ENCODE assay signal across 8 cellular contexts in genomic region chr1:99970713-99971255, GRCh38. TPM values are rescaled to one million over a fixed set of nuclear protein-coding genes. Genes with fewer than 3 reads are reported as not detected.
A peak's percentile ranks its signal among the peaks of the same experiment; 100 is the strongest.
DNase-seq lines count a peak whose midpoint lies in the region; ATAC-seq and TF ChIP-seq lines count a peak whose summit lies in the region.

No MANE protein-coding gene starts in this region.

- H2BK15ac ChIP-seq in mesendoderm (replicated peaks; ENCODE audit: low read depth), result no peak overlapping the region

- peaks cover 2% of the 10 kb centered on the region for H3K79me2 ChIP-seq in mesendoderm (ENCODE audit: control insufficient read depth, insufficient read depth, low read length)

- H4K8ac ChIP-seq in mesendoderm (ENCODE audit: low read depth, low read length), result no peak overlapping the region

- no peak overlapping the region for H3K23ac ChIP-seq in mesendoderm (ENCODE audit: low read length)

- H2AK5ac ChIP-seq in mesendoderm (ENCODE audit: low read length), result no peak overlapping the region

- H3K27ac ChIP-seq in A673 (ENCODE audit: low read depth, low read length, poor library complexity, severe bottlenecking), result peak overlapping the region; percentile 82
- peak overlapping the region; percentile 7 for H3K27ac ChIP-seq in HUES48 (ENCODE audit: low read depth, low read length)
- no peak overlapping the region for H3K27ac ChIP-seq in mesendoderm (ENCODE audit: low read depth, low read length)

- peak overlapping the region; percentile 87 for H3K4me2 ChIP-seq in mesendoderm (ENCODE audit: low read length)

- peak overlapping the region; percentile 92 for H3K27ac Mint-ChIP-seq in MCF 10A (ENCODE audit: low read depth, unreplicated experiment)

- peaks cover 6% of the 10 kb centered on the region for H3K4me1 ChIP-seq in A673 (ENCODE audit: insufficient read depth, low read length, poor library complexity, severe bottlenecking)
- peaks cover 9% of the 10 kb centered on the region for H3K4me1 ChIP-seq in HUES48 (ENCODE audit: control insufficient read depth, insufficient read depth, low read length)
- H3K4me1 ChIP-seq in mesendoderm (ENCODE audit: control insufficient read depth, low read depth, low read length), result peaks cover 5% of the 10 kb centered on the region

- H3K79me1 ChIP-seq in mesendoderm (ENCODE audit: low read length), result peaks cover 2% of the 10 kb centered on the region

- no CpG with 5 or more reads among the region's 7 CpGs for WGBS in mesendoderm (ENCODE audit: extremely low coverage, insufficient coverage, low lambda C conversion rate)

- POLR2A ChIA-PET in A673 (lab: Charles Lee; ENCODE audit: low non-redundant PET) (no interaction called here), MCF 10A (lab: Yijun Ruan, JAX) (interaction anchor here (0.6 to 2.5 kb wide), 21 partner anchors 9 to 980 kb away, joined by 3 to 47 read pairs (median 6); partner anchors contain the start of genes AGL, DBT, RTCA and SASS6)

- H3K4me3 Mint-ChIP-seq in MCF 10A (ENCODE audit: unreplicated experiment), result peak overlapping the region; percentile 99

- peaks cover 12% of the 10 kb centered on the region for H3K4me1 Mint-ChIP-seq in MCF 10A (ENCODE audit: insufficient read depth, unreplicated experiment)

- H3K9ac ChIP-seq in HUES48 (ENCODE audit: low read depth, low read length) (peak overlapping the region; percentile 52; the same call in 1 of the 2 replicates), mesendoderm (ENCODE audit: low read length) (peak overlapping the region; percentile 97)

- peaks cover 7% of the 10 kb centered on the region for H3K36me3 Mint-ChIP-seq in MCF 10A (ENCODE audit: insufficient read depth, unreplicated experiment)

- H3K9me3 ChIP-seq in A673 (ENCODE audit: low read depth, low read length, poor library complexity, severe bottlenecking), result no peaks in the 10 kb centered on the region
- H3K9me3 ChIP-seq in HUES48 (ENCODE audit: control insufficient read depth, insufficient read depth, low read length), result no peaks in the 10 kb centered on the region

- H3K4me3 ChIP-seq in A673 (ENCODE audit: low read depth, low read length, poor library complexity, severe bottlenecking), result peak overlapping the region; percentile 94
- peak overlapping the region; percentile 98 for H3K4me3 ChIP-seq in HUES48 (ENCODE audit: low read depth, low read length)
- peak overlapping the region; percentile 99 for H3K4me3 ChIP-seq in mesendoderm (ENCODE audit: low read length)

- H3K36me3 ChIP-seq in A673 (ENCODE audit: insufficient read depth, low read length, poor library complexity, severe bottlenecking), result no peaks in the 10 kb centered on the region
- peaks cover 9% of the 10 kb centered on the region for H3K36me3 ChIP-seq in HUES48 (ENCODE audit: control insufficient read depth, insufficient read depth, low read length)
- H3K36me3 ChIP-seq in mesendoderm (ENCODE audit: control insufficient read depth, insufficient read depth, low read length), result no peaks in the 10 kb centered on the region

- no peak overlapping the region for H3K18ac ChIP-seq in mesendoderm (ENCODE audit: low read length)

- H2BK120ac ChIP-seq in mesendoderm (ENCODE audit: low read depth, low read length), result no peak overlapping the region

- DNase-seq in A673 (ENCODE audit: low spot score) (peak; percentile 20), MCF 10A (ENCODE audit: unreplicated experiment) (peak; percentile 17), mesendoderm (no peak), cortex of kidney (lab: John Stamatoyannopoulos, UW) (no peak), DMS114 treated with DMSO at 0.1 percent for 48 hours (lab: John Stamatoyannopoulos, UW; ENCODE audit: unreplicated experiment) (no peak)
- no peak for DNase-seq in stimulated activated CD4-positive, alpha-beta T cell treated with anti-CD3 and anti-CD28 coated beads, Interleukin-2, amount 100 ng/mL, for 24 hours

- no peak overlapping the region for H4K5ac ChIP-seq in mesendoderm (ENCODE audit: low read length)

- no peak overlapping the region for H2BK5ac ChIP-seq in mesendoderm (ENCODE audit: low read length)

- no peaks in the 10 kb centered on the region for H3K27me3 ChIP-seq in A673 (replicated peaks; ENCODE audit: insufficient read depth, low read depth, low read length, poor library complexity)
- H3K27me3 ChIP-seq in HUES48 (ENCODE audit: control insufficient read depth, insufficient read depth, low read length), result no peaks in the 10 kb centered on the region
- H3K27me3 ChIP-seq in mesendoderm (ENCODE audit: insufficient read depth, low read length, poor library complexity), result no peaks in the 10 kb centered on the region

- no peaks in the 10 kb centered on the region for H3K27me3 Mint-ChIP-seq in MCF 10A (ENCODE audit: insufficient read depth, unreplicated experiment)

- H3K56ac ChIP-seq in mesendoderm (ENCODE audit: low read length), result peak overlapping the region; percentile 100

- ATAC-seq in HG02870 (IDR thresholded peaks at IDR 0.05; ENCODE audit: unreplicated experiment), result no peak

- TF ChIP-seq CTCF in A673 (conservative IDR thresholded peaks at IDR 0.05; ENCODE audit: low read depth, low read length), result no peak
- TF ChIP-seq CTCF in MCF 10A (IDR thresholded peaks at IDR 0.05; ENCODE audit: unreplicated experiment), result no peak

- no peaks in the 10 kb centered on the region for H3K9me3 Mint-ChIP-seq in MCF 10A (ENCODE audit: unreplicated experiment)

- BruUV-seq in A673 (replicated peaks; lab: Mats Ljungman, UMichigan) (no TSS peak), MCF 10A (replicated peaks; lab: Mats Ljungman, UMichigan) (no TSS peak)

- CTCF ChIA-PET in A673 (lab: Charles Lee), result no interaction called here
- CTCF ChIA-PET in MCF 10A (lab: Yijun Ruan, JAX), result interaction anchor here (1.0 kb wide), 1 partner anchor 11 kb away, joined by 4 read pairs; no protein-coding TSS in a partner anchor

- intact Hi-C loops in A673 (cut with micrococcal nuclease; ENCODE audit: unreplicated experiment) (no loop called here), MCF 10A (cut with micrococcal nuclease) (loop anchor here (1.0 to 5.0 kb wide), 3 partner anchors 68 to 163 kb away; partner anchors contain the start of genes SASS6 and TRMT13)

- no peak overlapping the region for H3K4ac ChIP-seq in mesendoderm (ENCODE audit: low read depth, low read length)

RNA-seq across cellular contexts. Expression of gene SLC35A3, which starts 1.0 kb away (rescaled TPM):
- total RNA-seq in A673 (2021) (24.1 and 25.0 TPM in 2 replicates), MCF 10A (2022) (15.1 and 20.7 TPM in 2 replicates)
- 8.8 TPM for polyA plus RNA-seq in mesendoderm (2013, experiment 1 of 2)
- 9.9 TPM for polyA plus RNA-seq in mesendoderm (2013, experiment 2 of 2)

Comparison
In these comparisons a context has a peak if more than half of its experiments do, and no peak if none do; other contexts are left out.
1. DNase-seq: peak in A673 (single experiment) and MCF 10A (single experiment); none in mesendoderm (single experiment), stimulated activated CD4-positive, alpha-beta T cell treated with anti-CD3 and anti-CD28 coated beads, Interleukin-2, amount 100 ng/mL, for 24 hours (0 of 2), cortex of kidney (single experiment) and DMS114 treated with DMSO at 0.1 percent for 48 hours (single experiment).
2. Peak in every context shown above with its lines, with median percentiles within 50 percentile points of each other: H3K4me3 ChIP-seq.